In the genomic region with DNA sequence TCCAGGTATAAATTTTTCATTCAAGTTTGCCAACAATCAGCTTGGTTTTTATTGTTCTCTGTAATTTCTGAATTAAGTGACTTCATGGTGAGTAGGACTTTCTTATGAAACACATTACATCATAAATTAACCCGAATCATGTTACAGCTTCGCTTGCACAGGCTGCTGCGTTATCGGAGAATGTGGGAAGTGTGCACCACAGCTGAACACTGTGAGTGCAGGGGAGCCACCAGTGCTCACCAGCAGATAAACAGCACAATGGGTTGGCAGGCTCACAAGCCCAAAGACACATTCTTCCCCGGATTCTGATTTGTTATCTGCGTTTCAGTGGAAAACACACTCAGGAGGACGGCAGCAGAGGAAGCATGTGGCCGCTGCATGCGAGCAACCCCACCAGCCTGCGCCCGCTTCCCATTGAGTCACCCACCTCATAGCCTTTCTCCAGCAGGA, we compare ENCODE assay signal across 18 cellular contexts.
A peak's percentile ranks its signal among the peaks of the same experiment; 100 is the strongest.
DNase-seq lines count a peak whose midpoint lies in the region; ATAC-seq and TF ChIP-seq lines count a peak whose summit lies in the region.
"Had no signal": no experiment of that assay in that cellular context is flagged by ENCODE, and none has a peak within 500 bp of the region (broad histone marks: within the 10 kb centered on the region; RNA-seq: fewer than 3 reads in every experiment).

No MANE protein-coding gene starts in this region.

- H3K27ac Mint-ChIP-seq in stimulated activated naive B cell treated with anti-CD40 and anti-IgM and Interleukin-4, amounts not matched to agents 10 μg/mL and 1 μg/mL and 100 μg/mL, for 72 hours = no peak overlapping the region
- H3K27ac Mint-ChIP-seq: activated CD8-positive, alpha-beta T cell treated with anti-CD3 and anti-CD28 coated beads, Interleukin-2, amount 10 ng/mL, durations not matched to agents 7 days and 5 days; activated T-helper 17 cell treated with anti-CD3 and anti-CD28 coated beads, Interleukin-2, amount 50 U/mL, for 72 hours had no signal

- no peak for TF ChIP-seq POLR2A in body of pancreas (IDR thresholded peaks at IDR 0.05)

- peaks cover 3% of the 10 kb centered on the region for H3K4me1 ChIP-seq in body of pancreas

- peak; percentile 72 for DNase-seq in NCI-H69 (lab: John Stamatoyannopoulos, UW)
- DNase-seq in body of pancreas = no peak
- peak; percentile 79 for DNase-seq in left cardiac atrium
- peak; percentile 45 for DNase-seq in skeletal muscle cell (ENCODE audit: low read depth)
- no peak for DNase-seq in HCEC 1CT
- no peak for DNase-seq in stimulated activated CD4-positive, alpha-beta T cell treated with anti-CD3 and anti-CD28 coated beads, Interleukin-2, amount 100 ng/mL, for 24 hours
- no peak for DNase-seq in stimulated activated naive B cell treated with anti-CD40 and anti-IgM and Interleukin-4, amounts not matched to agents 10 μg/mL and 1 μg/mL and 100 μg/mL, for 72 hours
- DNase-seq: activated CD8-positive, alpha-beta T cell treated with anti-CD3 and anti-CD28 coated beads, Interleukin-2, amount 10 ng/mL, durations not matched to agents 7 days and 5 days; amniotic stem cell; cortex of kidney; NCI-H1436; NCI-H510A treated with DMSO at 0.1 percent for 48 hours; retina; SK-N-SH had no signal

- H3K36me3 Mint-ChIP-seq in stimulated activated naive B cell treated with anti-CD40 and anti-IgM and Interleukin-4, amounts not matched to agents 10 μg/mL and 1 μg/mL and 100 μg/mL, for 72 hours = peaks cover 11 to 39% of the 10 kb centered on the region in 2 donors

- no peaks in the 10 kb centered on the region for H3K27me3 Mint-ChIP-seq in stimulated activated naive B cell treated with anti-CD40 and anti-IgM and Interleukin-4, amounts not matched to agents 10 μg/mL and 1 μg/mL and 100 μg/mL, for 72 hours
- H3K27me3 Mint-ChIP-seq: activated T-helper 17 cell treated with anti-CD3 and anti-CD28 coated beads, Interleukin-2, amount 50 U/mL, for 72 hours had no signal

- no peaks in the 10 kb centered on the region for H3K9me3 Mint-ChIP-seq in stimulated activated naive B cell treated with anti-CD40 and anti-IgM and Interleukin-4, amounts not matched to agents 10 μg/mL and 1 μg/mL and 100 μg/mL, for 72 hours
- H3K9me3 Mint-ChIP-seq: activated T-helper 17 cell treated with anti-CD3 and anti-CD28 coated beads, Interleukin-2, amount 50 U/mL, for 72 hours; neural crest cell had no signal

- no peak overlapping the region for H3K4me3 Mint-ChIP-seq in stimulated activated naive B cell treated with anti-CD40 and anti-IgM and Interleukin-4, amounts not matched to agents 10 μg/mL and 1 μg/mL and 100 μg/mL, for 72 hours
- H3K4me3 Mint-ChIP-seq: activated CD8-positive, alpha-beta T cell treated with anti-CD3 and anti-CD28 coated beads, Interleukin-2, amount 10 ng/mL, durations not matched to agents 7 days and 5 days; activated T-helper 17 cell treated with anti-CD3 and anti-CD28 coated beads, Interleukin-2, amount 50 U/mL, for 72 hours; neural crest cell had no signal

- H3K4me3 ChIP-seq in body of pancreas (no peak overlapping the region), skeletal muscle cell (ENCODE audit: low read depth, low read length) (no peak overlapping the region)
- H3K4me3 ChIP-seq: esophagus muscularis mucosa, thoracic aorta had no signal

- ATAC-seq in body of pancreas = peak; percentile 27
- peak; percentile 38 to 65 for ATAC-seq in left cardiac atrium
- no peak for ATAC-seq in stimulated activated naive B cell treated with anti-CD40 and anti-IgM and Interleukin-4, amounts not matched to agents 10 μg/mL and 1 μg/mL and 100 μg/mL, for 72 hours (replicated peaks)
- ATAC-seq: activated CD8-positive, alpha-beta T cell treated with anti-CD3 and anti-CD28 coated beads, Interleukin-2, amount 10 ng/mL, durations not matched to agents 7 days and 5 days; activated T-helper 17 cell treated with anti-CD3 and anti-CD28 coated beads, Interleukin-2, amount 50 U/mL, for 72 hours had no signal

- intact Hi-C loops in body of pancreas (cut with DNase I) (no loop called here), left cardiac atrium (cut with DNase I) (no loop called here)

- H3K9me3 ChIP-seq in body of pancreas = no peaks in the 10 kb centered on the region
- H3K9me3 ChIP-seq: esophagus muscularis mucosa, SK-N-SH, thoracic aorta had no signal

- H3K27ac ChIP-seq in body of pancreas = no peak overlapping the region
- H3K27ac ChIP-seq: thoracic aorta had no signal

- no peaks in the 10 kb centered on the region for H3K27me3 ChIP-seq in body of pancreas
- H3K27me3 ChIP-seq: esophagus muscularis mucosa had no signal

- H3K36me3 ChIP-seq in body of pancreas (replicated peaks in 1 of 2; ENCODE audit: insufficient read depth in 1 of 2, low read depth in 2 of 2) = no peaks in the 10 kb centered on the region
- H3K36me3 ChIP-seq: esophagus muscularis mucosa, thoracic aorta had no signal

- 62 to 84% methylated on average over 11 of the region's 11 CpGs for WGBS in body of pancreas, 2 donors

- no peak for TF ChIP-seq CTCF in body of pancreas (IDR thresholded peaks at IDR 0.05)

- H3K4me1 Mint-ChIP-seq in stimulated activated naive B cell treated with anti-CD40 and anti-IgM and Interleukin-4, amounts not matched to agents 10 μg/mL and 1 μg/mL and 100 μg/mL, for 72 hours = peaks cover 15 to 45% of the 10 kb centered on the region in 2 donors

Comparison
In these comparisons a context has a peak if more than half of its experiments do, and no peak if none do; other contexts are left out.
1. DNase-seq: peak in NCI-H69 (single experiment), left cardiac atrium (single experiment) and skeletal muscle cell (single experiment); none in body of pancreas (0 of 4), HCEC 1CT (single experiment), stimulated activated CD4-positive, alpha-beta T cell treated with anti-CD3 and anti-CD28 coated beads, Interleukin-2, amount 100 ng/mL, for 24 hours (0 of 2) and stimulated activated naive B cell treated with anti-CD40 and anti-IgM and Interleukin-4, amounts not matched to agents 10 μg/mL and 1 μg/mL and 100 μg/mL, for 72 hours (single experiment).
2. ATAC-seq: peak in body of pancreas (single experiment) and left cardiac atrium (2 of 2); none in stimulated activated naive B cell treated with anti-CD40 and anti-IgM and Interleukin-4, amounts not matched to agents 10 μg/mL and 1 μg/mL and 100 μg/mL, for 72 hours (0 of 2).